Comparison of ENCODE assay signal across 18 cellular contexts in genomic region chr11:68345776-68346728, GRCh38. TPM values are rescaled to one million over a fixed set of nuclear protein-coding genes. Genes with fewer than 3 reads are reported as not detected.
DNase-seq lines count a peak whose midpoint lies in the region; ATAC-seq, FAIRE-seq and TF ChIP-seq lines count a peak whose summit lies in the region.
"Had no signal": no experiment of that assay in that cellular context is flagged by ENCODE, and none has a peak within 500 bp of the region (broad histone marks: within the 10 kb centered on the region; RNA-seq: fewer than 3 reads in every experiment).

No MANE protein-coding gene starts in this region.

- H3K4me3 ChIP-seq in left ventricle myocardium inferior (peak overlapping the region; percentile 28), pancreas (no peak overlapping the region)
- H3K4me3 ChIP-seq: A549, dorsolateral prefrontal cortex, transverse colon had no signal

- TF ChIP-seq CTCF in left ventricle myocardium inferior (IDR thresholded peaks at IDR 0.05; ENCODE audit: borderline replicate concordance) = no peak
- no peak for TF ChIP-seq CTCF in progenitor cell of endocrine pancreas (IDR thresholded peaks at IDR 0.05; ENCODE audit: unreplicated experiment)
- TF ChIP-seq CTCF in pancreas (IDR thresholded peaks at IDR 0.05) = no peak

- ATAC-seq in pancreas (no peak), HG03108 (IDR thresholded peaks at IDR 0.05; ENCODE audit: unreplicated experiment) (no peak)
- ATAC-seq: A549; activated T-helper 17 cell treated with anti-CD3 and anti-CD28 coated beads, Interleukin-2, amount 50 U/mL, for 72 hours had no signal

- H3K27me3 ChIP-seq in left ventricle myocardium inferior (ENCODE audit: low read depth) (no peaks in the 10 kb centered on the region), pancreas (no peaks in the 10 kb centered on the region)
- H3K27me3 ChIP-seq: dorsolateral prefrontal cortex, transverse colon had no signal

- CTCF ChIA-PET in activated naive CD4-positive, alpha-beta T cell treated with anti-CD3 and anti-CD28 coated beads, Interleukin-2, amount 10 ng/mL, durations not matched to agents 7 days and 5 days (lab: Charles Lee) = no interaction called here

- no peak for DNase-seq in activated naive CD4-positive, alpha-beta T cell treated with anti-CD3 and anti-CD28 coated beads, Interleukin-2, amount 10 ng/mL, durations not matched to agents 7 days and 5 days
- no peak for DNase-seq in activated naive CD4-positive, alpha-beta T cell (lab: John Stamatoyannopoulos, UW)
- DNase-seq in left ventricle myocardium inferior (peak; percentile 82), progenitor cell of endocrine pancreas (ENCODE audit: low spot score, unreplicated experiment) (no peak), pancreas (no peak), DMS153 (lab: John Stamatoyannopoulos, UW) (no peak), NCI-H1105 (lab: John Stamatoyannopoulos, UW) (no peak)
- DNase-seq: activated CD4-positive, alpha-beta T cell treated with anti-CD3 and anti-CD28 coated beads, Interleukin-2, amount 50 U/mL, for 4 hours; dorsolateral prefrontal cortex; GF-D8; mesendoderm; NCI-H2081 treated with DMSO at 0.1 percent for 48 hours; occipital lobe; T1000; transverse colon had no signal

- peaks cover 9% of the 10 kb centered on the region for H3K9me3 Mint-ChIP-seq in activated naive CD4-positive, alpha-beta T cell treated with anti-CD3 and anti-CD28 coated beads, Interleukin-2, amount 10 ng/mL, durations not matched to agents 7 days and 5 days
- H3K9me3 Mint-ChIP-seq in progenitor cell of endocrine pancreas (ENCODE audit: low read depth) = peaks cover 7% of the 10 kb centered on the region
- H3K9me3 Mint-ChIP-seq: activated T-helper 17 cell treated with anti-CD3 and anti-CD28 coated beads, Interleukin-2, amount 50 U/mL, for 72 hours had no signal

- H3K36me3 ChIP-seq in left ventricle myocardium inferior (peaks cover 8% of the 10 kb centered on the region), pancreas (no peaks in the 10 kb centered on the region)

- H3K9me3 ChIP-seq in left ventricle myocardium inferior (replicated peaks) (peaks cover 5% of the 10 kb centered on the region), pancreas (no peaks in the 10 kb centered on the region)
- H3K9me3 ChIP-seq: transverse colon had no signal

- 84 to 88% methylated on average over 12 of the region's 12 CpGs for WGBS in pancreas, 2 donors

- no peak for FAIRE-seq in pancreas (lab: Jason Lieb, UNC)
- FAIRE-seq: A549 had no signal

- no peaks in the 10 kb centered on the region for H3K27me3 Mint-ChIP-seq in activated naive CD4-positive, alpha-beta T cell treated with anti-CD3 and anti-CD28 coated beads, Interleukin-2, amount 10 ng/mL, durations not matched to agents 7 days and 5 days
- no peaks in the 10 kb centered on the region for H3K27me3 Mint-ChIP-seq in progenitor cell of endocrine pancreas
- H3K27me3 Mint-ChIP-seq: activated T-helper 17 cell treated with anti-CD3 and anti-CD28 coated beads, Interleukin-2, amount 50 U/mL, for 72 hours had no signal

- peaks cover 12% of the 10 kb centered on the region for H3K36me3 Mint-ChIP-seq in activated naive CD4-positive, alpha-beta T cell treated with anti-CD3 and anti-CD28 coated beads, Interleukin-2, amount 10 ng/mL, durations not matched to agents 7 days and 5 days
- H3K36me3 Mint-ChIP-seq in progenitor cell of endocrine pancreas (ENCODE audit: insufficient read depth) = peaks cover 11% of the 10 kb centered on the region

- peak overlapping the region; percentile 63 for H3K27ac Mint-ChIP-seq in activated naive CD4-positive, alpha-beta T cell treated with anti-CD3 and anti-CD28 coated beads, Interleukin-2, amount 10 ng/mL, durations not matched to agents 7 days and 5 days
- H3K27ac Mint-ChIP-seq in progenitor cell of endocrine pancreas = peak overlapping the region; percentile 78
- H3K27ac Mint-ChIP-seq: activated T-helper 17 cell treated with anti-CD3 and anti-CD28 coated beads, Interleukin-2, amount 50 U/mL, for 72 hours had no signal

- H3K4me1 Mint-ChIP-seq in activated naive CD4-positive, alpha-beta T cell treated with anti-CD3 and anti-CD28 coated beads, Interleukin-2, amount 10 ng/mL, durations not matched to agents 7 days and 5 days = peaks cover 43% of the 10 kb centered on the region
- H3K4me1 Mint-ChIP-seq in progenitor cell of endocrine pancreas (ENCODE audit: low read depth) = peaks cover 39% of the 10 kb centered on the region

- H3K27ac ChIP-seq in left ventricle myocardium inferior (replicated peaks) = peak overlapping the region; percentile 84
- no peak overlapping the region for H3K27ac ChIP-seq in pancreas
- H3K27ac ChIP-seq: dorsolateral prefrontal cortex had no signal

- no peak overlapping the region for H3K4me3 Mint-ChIP-seq in activated naive CD4-positive, alpha-beta T cell treated with anti-CD3 and anti-CD28 coated beads, Interleukin-2, amount 10 ng/mL, durations not matched to agents 7 days and 5 days
- H3K4me3 Mint-ChIP-seq in progenitor cell of endocrine pancreas (ENCODE audit: low read depth) = no peak overlapping the region
- H3K4me3 Mint-ChIP-seq: activated T-helper 17 cell treated with anti-CD3 and anti-CD28 coated beads, Interleukin-2, amount 50 U/mL, for 72 hours had no signal

- peaks cover 83% of the 10 kb centered on the region for H3K4me1 ChIP-seq in left ventricle myocardium inferior
- peaks cover 6 to 13% (median 8%) of the 10 kb centered on the region in 3 donors for H3K4me1 ChIP-seq in pancreas

- intact Hi-C loops in left ventricle myocardium inferior (cut with micrococcal nuclease) = no loop called here
- intact Hi-C loops in pancreas (cut with DNase I) = no loop called here

RNA-seq across cellular contexts. Expression of gene LRP5, which starts 33.7 kb away (rescaled TPM):
- total RNA-seq in left ventricle myocardium inferior (54.7 TPM), progenitor cell of endocrine pancreas (114 and 115 TPM in 2 replicates), pancreas (10 to 100 TPM; 27.4 to 50.6 (median 31.3) TPM)
- polyA plus RNA-seq in pancreas = 10 to 100 TPM; 43.7 to 62.8 TPM
